In the genomic region with DNA sequence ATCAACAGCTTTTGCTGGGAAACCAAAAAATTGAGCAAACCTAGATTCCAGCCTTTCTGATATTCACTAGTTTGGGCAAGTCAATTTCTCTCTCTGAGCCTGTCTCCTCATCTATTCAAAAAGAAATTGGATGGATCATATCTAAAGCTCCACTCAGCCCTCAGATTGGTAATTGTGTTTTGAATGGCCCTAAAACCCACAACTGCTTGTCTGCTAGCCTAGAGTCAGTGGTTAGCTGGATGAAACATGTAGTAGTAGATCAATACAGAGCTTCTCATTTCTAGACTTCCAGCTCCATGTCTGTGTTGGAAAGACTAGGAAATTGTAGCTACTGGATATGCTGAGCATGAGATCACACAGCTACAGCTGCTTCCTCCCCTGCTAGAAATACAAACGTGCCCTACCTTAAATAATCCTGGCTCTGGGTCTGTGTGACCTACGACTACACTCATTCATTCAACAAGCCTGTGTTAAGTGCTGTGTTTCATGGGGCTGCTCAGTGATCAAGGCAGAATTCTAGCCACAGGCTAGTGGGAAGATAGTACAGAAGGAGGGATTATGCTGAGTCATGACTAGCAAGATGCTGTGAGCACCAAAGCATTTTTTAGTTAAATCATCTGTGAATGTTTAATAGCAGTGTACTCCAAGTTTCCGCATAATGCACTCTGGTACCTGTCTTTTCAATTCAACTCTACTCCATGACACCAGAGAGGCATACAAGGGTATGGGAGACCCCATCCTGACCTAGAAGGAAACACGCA, we compare ENCODE assay signal across 24 cellular contexts. TPM values are rescaled to one million over a fixed set of nuclear protein-coding genes. Genes with fewer than 3 reads are reported as not detected.
A peak's percentile ranks its signal among the peaks of the same experiment; 100 is the strongest.
DNase-seq lines count a peak whose midpoint lies in the region; ATAC-seq and TF ChIP-seq lines count a peak whose summit lies in the region.
"Had no signal": no experiment of that assay in that cellular context is flagged by ENCODE, and none has a peak within 500 bp of the region (broad histone marks: within the 10 kb centered on the region; RNA-seq: fewer than 3 reads in every experiment).

No MANE protein-coding gene starts in this region.

- H3K4me1 ChIP-seq in H9 (ENCODE audit: insufficient read depth, low read length) (peaks cover 3% of the 10 kb centered on the region; the same call in 1 of the 2 replicates), body of pancreas (no peaks in the 10 kb centered on the region), mesenchymal stem cell (ENCODE audit: control insufficient read depth, insufficient read depth, low read depth, low read length) (no peaks in the 10 kb centered on the region)
- H3K4me1 ChIP-seq: upper lobe of right lung had no signal

- no peak overlapping the region for H3K18ac ChIP-seq in H9 (ENCODE audit: insufficient read length, low read depth, low read length)
- H3K18ac ChIP-seq in mesenchymal stem cell (ENCODE audit: low read depth in 1 of 2, low read length in 2 of 2) = no peak overlapping the region

- H4K91ac ChIP-seq in H9 (ENCODE audit: insufficient read length, low read depth, low read length) (no peak overlapping the region), mesenchymal stem cell (ENCODE audit: low read length) (no peak overlapping the region)

- ATAC-seq in body of pancreas (peak; percentile 33), GM18505 (IDR thresholded peaks at IDR 0.05; ENCODE audit: unreplicated experiment) (no peak), HG03045 (IDR thresholded peaks at IDR 0.05; ENCODE audit: unreplicated experiment) (no peak)
- ATAC-seq: activated T-cell treated with anti-CD3 and anti-CD28 coated beads, Interleukin-2, amount 50 U/mL, for 4 hours; natural killer cell treated with Interleukin-12 subunit alpha and Interleukin-12 subunit beta and Interleukin-15 and Interleukin-18, amount 100 ng/mL, for 72 hours; Panc1; stimulated activated naive CD8-positive, alpha-beta T cell treated with anti-CD3 and anti-CD28 coated beads, Interleukin-15, amount 100 ng/mL, for 72 hours; upper lobe of right lung had no signal

- H3K36me3 ChIP-seq in body of pancreas (replicated peaks in 1 of 2; ENCODE audit: insufficient read depth in 1 of 2, low read depth in 2 of 2) (no peaks in the 10 kb centered on the region), mesenchymal stem cell (ENCODE audit: control insufficient read depth in 1 of 2, insufficient read depth in 2 of 2, low read depth in 1 of 2, low read length in 2 of 2) (no peaks in the 10 kb centered on the region)
- H3K36me3 ChIP-seq: upper lobe of right lung had no signal

- H4K8ac ChIP-seq in H9 (replicated peaks; ENCODE audit: insufficient read length, low read depth, low read length) = peak overlapping the region; percentile 32
- H4K8ac ChIP-seq in mesenchymal stem cell (ENCODE audit: low read length) = no peak overlapping the region

- H3K9ac ChIP-seq in H9 (ENCODE audit: extremely low read depth, insufficient read length, low read length) (no peak overlapping the region), mesenchymal stem cell (ENCODE audit: low read length) (no peak overlapping the region)

- H2BK12ac ChIP-seq in H9 (ENCODE audit: insufficient read length, low read depth, low read length) = no peak overlapping the region
- no peak overlapping the region for H2BK12ac ChIP-seq in mesenchymal stem cell (ENCODE audit: low read length in 2 of 2)

- no peak overlapping the region for H2BK120ac ChIP-seq in H9 (ENCODE audit: low read depth, low read length, poor library complexity, severe bottlenecking)
- H2BK120ac ChIP-seq in mesenchymal stem cell (ENCODE audit: low read depth, low read length) = no peak overlapping the region

- no peak overlapping the region for H3K4me3 Mint-ChIP-seq in H9
- H3K4me3 Mint-ChIP-seq: activated T-cell treated with anti-CD3 and anti-CD28 coated beads, Interleukin-2, amount 50 U/mL, for 4 hours; CD4-positive, alpha-beta T cell; natural killer cell treated with Interleukin-12 subunit alpha and Interleukin-12 subunit beta and Interleukin-15 and Interleukin-18, amount 100 ng/mL, for 72 hours; stimulated activated naive CD8-positive, alpha-beta T cell treated with anti-CD3 and anti-CD28 coated beads, Interleukin-15, amount 100 ng/mL, for 72 hours had no signal

- no peaks in the 10 kb centered on the region for H3K79me1 ChIP-seq in H9 (ENCODE audit: insufficient read depth, low read depth, low read length, poor library complexity, severe bottlenecking)
- H3K79me1 ChIP-seq in mesenchymal stem cell (replicated peaks; ENCODE audit: low read length, poor library complexity, severe bottlenecking) = no peaks in the 10 kb centered on the region

- H4K5ac ChIP-seq in H9 (ENCODE audit: insufficient read length, low read depth, low read length) = no peak overlapping the region

- H3K36me3 Mint-ChIP-seq in H9 (ENCODE audit: insufficient read depth in 1 of 3, low read depth in 3 of 3) = no peaks in the 10 kb centered on the region
- H3K36me3 Mint-ChIP-seq: natural killer cell treated with Interleukin-12 subunit alpha and Interleukin-12 subunit beta and Interleukin-15 and Interleukin-18, amount 100 ng/mL, for 72 hours had no signal

- no peaks in the 10 kb centered on the region; a peak in 1 of 5 replicates for H3K9me3 Mint-ChIP-seq in H9
- H3K9me3 Mint-ChIP-seq: activated T-cell treated with anti-CD3 and anti-CD28 coated beads, Interleukin-2, amount 50 U/mL, for 4 hours; CD4-positive, alpha-beta T cell; natural killer cell treated with Interleukin-12 subunit alpha and Interleukin-12 subunit beta and Interleukin-15 and Interleukin-18, amount 100 ng/mL, for 72 hours; stimulated activated naive CD8-positive, alpha-beta T cell treated with anti-CD3 and anti-CD28 coated beads, Interleukin-15, amount 100 ng/mL, for 72 hours had no signal

- no peaks in the 10 kb centered on the region for H3K27me3 Mint-ChIP-seq in H9 (ENCODE audit: low read depth)

- peak; percentile 6 for DNase-seq in DMS 273 (lab: John Stamatoyannopoulos, UW; ENCODE audit: unreplicated experiment)
- no peak for DNase-seq in DMS 273 treated with DMSO at 0.1 percent for 48 hours (lab: John Stamatoyannopoulos, UW)
- DNase-seq in H9 = no peak
- DNase-seq in body of pancreas = no peak
- no peak for DNase-seq in mesenchymal stem cell
- no peak for DNase-seq in NCI-H2196 (lab: John Stamatoyannopoulos, UW; ENCODE audit: unreplicated experiment)
- DNase-seq: activated CD4-positive, alpha-beta T cell treated with anti-CD3 and anti-CD28 coated beads, Interleukin-2, amount 50 U/mL, for 1 hour; activated T-cell treated with anti-CD3 and anti-CD28 coated beads, Interleukin-2, amount 50 U/mL, for 4 hours; amniotic stem cell; CD4-positive, alpha-beta T cell; cerebellar nuclear complex; mammary epithelial cell; NCI-H1417 treated with DMSO at 0.1 percent for 48 hours; NCI-H510A; stimulated activated naive CD8-positive, alpha-beta T cell treated with anti-CD3 and anti-CD28 coated beads, Interleukin-15, amount 100 ng/mL, for 72 hours; upper lobe of right lung had no signal

- no peak overlapping the region for H2AK5ac ChIP-seq in H9 (ENCODE audit: insufficient read length, low read length)
- H2AK5ac ChIP-seq in mesenchymal stem cell (ENCODE audit: low read length, severe bottlenecking) = no peak overlapping the region

- H2AFZ ChIP-seq in H9 (ENCODE audit: low read length) (no peak overlapping the region), mesenchymal stem cell (ENCODE audit: low read depth, low read length) (no peak overlapping the region)

- no peak overlapping the region for H3T11ph ChIP-seq in H9 (ENCODE audit: low read length)

- H3K9me3 ChIP-seq in H9 (ENCODE audit: control insufficient read depth, low read depth, low read length) = no peaks in the 10 kb centered on the region
- no peaks in the 10 kb centered on the region for H3K9me3 ChIP-seq in body of pancreas
- H3K9me3 ChIP-seq in mesenchymal stem cell (ENCODE audit: control insufficient read depth, low read length) = no peaks in the 10 kb centered on the region
- H3K9me3 ChIP-seq: upper lobe of right lung had no signal

- H3K4me2 ChIP-seq in H9 (ENCODE audit: insufficient read depth, insufficient read length, low read length) (no peak overlapping the region), mesenchymal stem cell (ENCODE audit: low read length, poor library complexity, severe bottlenecking) (no peak overlapping the region)

- H3K23me2 ChIP-seq in H9 (ENCODE audit: insufficient read length, low read depth, low read length, poor library complexity, severe bottlenecking) = no peaks in the 10 kb centered on the region

- no peak overlapping the region for H2BK5ac ChIP-seq in H9 (ENCODE audit: insufficient read length, low read length)
- no peak overlapping the region for H2BK5ac ChIP-seq in mesenchymal stem cell (ENCODE audit: low read depth, low read length, poor library complexity, severe bottlenecking)

- no peaks in the 10 kb centered on the region for H4K20me1 ChIP-seq in H9 (ENCODE audit: control insufficient read depth, insufficient read depth, insufficient read length)

- H3K27ac ChIP-seq in H9 (ENCODE audit: insufficient read length, low read depth, low read length) = no peak overlapping the region
- H3K27ac ChIP-seq in body of pancreas = no peak overlapping the region
- H3K27ac ChIP-seq in mesenchymal stem cell (ENCODE audit: low read length, poor library complexity, severe bottlenecking) = peak overlapping the region; percentile 6
- H3K27ac ChIP-seq: 22Rv1, upper lobe of right lung had no signal

- H3K23ac ChIP-seq in H9 (ENCODE audit: insufficient read length, low read depth, low read length) (no peak overlapping the region), mesenchymal stem cell (ENCODE audit: low read length in 2 of 2) (no peak overlapping the region)

- H3K4ac ChIP-seq in H9 (ENCODE audit: low read depth, low read length) = no peak overlapping the region
- H3K4ac ChIP-seq in mesenchymal stem cell (ENCODE audit: low read depth in 1 of 2, low read length in 2 of 2) = no peak overlapping the region

- TF ChIP-seq POLR2A in body of pancreas (IDR thresholded peaks at IDR 0.05) (no peak), GM18505 (IDR thresholded peaks at IDR 0.05; ENCODE audit: borderline replicate concordance, extremely low read depth, insufficient read depth, insufficient read length) (no peak)

- intact Hi-C loops in body of pancreas (cut with DNase I) = no loop called here

- WGBS in H9 (ENCODE audit: extremely low coverage, insufficient read length, low lambda C conversion rate) = no CpG with 5 or more reads among the region's 4 CpGs
- WGBS in body of pancreas, 2 donors = 32 to 35% methylated on average over 4 of the region's 4 CpGs
- WGBS in mesenchymal stem cell = 91% methylated on average over 3 of the region's 4 CpGs

- H3K14ac ChIP-seq in H9 (ENCODE audit: insufficient read depth, low read length) = no peak overlapping the region
- H3K14ac ChIP-seq in mesenchymal stem cell (ENCODE audit: low read length in 2 of 2) = no peak overlapping the region

- H2BK20ac ChIP-seq in H9 (ENCODE audit: low read depth, low read length, poor library complexity, severe bottlenecking) = no peak overlapping the region

- H2BK15ac ChIP-seq in H9 (ENCODE audit: low read depth, low read length) (no peak overlapping the region), mesenchymal stem cell (ENCODE audit: low read depth, poor library complexity, severe bottlenecking) (no peak overlapping the region)

- TF ChIP-seq CTCF in H9 (conservative IDR thresholded peaks at IDR 0.05) = no peak
- no peak for TF ChIP-seq CTCF in body of pancreas (IDR thresholded peaks at IDR 0.05)

- H3K27me3 ChIP-seq in H9 (ENCODE audit: insufficient read depth, low read length) = no peaks in the 10 kb centered on the region
- no peaks in the 10 kb centered on the region for H3K27me3 ChIP-seq in body of pancreas
- H3K27me3 ChIP-seq in mesenchymal stem cell (ENCODE audit: control insufficient read depth in 1 of 2, insufficient read depth in 1 of 2, low read length in 2 of 2) = peaks cover 13 to 19% of the 10 kb centered on the region in 2 experiments
- H3K27me3 ChIP-seq: upper lobe of right lung had no signal

- H3K79me2 ChIP-seq in H9 (ENCODE audit: insufficient read depth, low read length) = no peaks in the 10 kb centered on the region

- H3K56ac ChIP-seq in H9 (ENCODE audit: insufficient read length, low read depth, low read length) = no peak overlapping the region

- no peak overlapping the region for H3K27ac Mint-ChIP-seq in H9
- H3K27ac Mint-ChIP-seq: CD4-positive, alpha-beta T cell; natural killer cell treated with Interleukin-12 subunit alpha and Interleukin-12 subunit beta and Interleukin-15 and Interleukin-18, amount 100 ng/mL, for 72 hours; stimulated activated naive CD8-positive, alpha-beta T cell treated with anti-CD3 and anti-CD28 coated beads, Interleukin-15, amount 100 ng/mL, for 72 hours had no signal

- H3K4me1 Mint-ChIP-seq in H9 = peaks cover 22 to 23% of the 10 kb centered on the region in 2 experiments
- H3K4me1 Mint-ChIP-seq: stimulated activated naive CD8-positive, alpha-beta T cell treated with anti-CD3 and anti-CD28 coated beads, Interleukin-15, amount 100 ng/mL, for 72 hours had no signal

- H3K4me3 ChIP-seq in body of pancreas (no peak overlapping the region), mesenchymal stem cell (ENCODE audit: insufficient read depth in 1 of 2, low read depth in 1 of 2, low read length in 2 of 2) (no peak overlapping the region)
- H3K4me3 ChIP-seq: upper lobe of right lung had no signal

RNA-seq across cellular contexts. Expression of a gene that starts 15.7 kb away (rescaled TPM):
- total RNA-seq in H9 (2021) (not detected in 2 replicates), body of pancreas (not detected)
- polyA plus RNA-seq in mesenchymal stem cell (2013, experiment 1 of 2) = not detected
- polyA plus RNA-seq in mesenchymal stem cell (2013, experiment 2 of 2) = not detected
- total RNA-seq: activated T-cell treated with anti-CD3 and anti-CD28 coated beads, Interleukin-2, amount 50 U/mL, for 4 hours; frontal cortex; LHCN-M2; mammary epithelial cell; natural killer cell treated with Interleukin-12 subunit alpha and Interleukin-12 subunit beta and Interleukin-15 and Interleukin-18, amount 100 ng/mL, for 72 hours; pulmonary artery endothelial cell; upper lobe of right lung had no signal
- polyA plus RNA-seq: mammary epithelial cell had no signal

RNA-seq across cellular contexts. Expression of a gene that starts 38.9 kb away (rescaled TPM):
- total RNA-seq in H9 (2021) (not detected in 2 replicates), body of pancreas (not detected)
- not detected for polyA plus RNA-seq in mesenchymal stem cell (2013, experiment 1 of 2)
- not detected for polyA plus RNA-seq in mesenchymal stem cell (2013, experiment 2 of 2)
- total RNA-seq: activated T-cell treated with anti-CD3 and anti-CD28 coated beads, Interleukin-2, amount 50 U/mL, for 4 hours; CD4-positive, alpha-beta T cell; frontal cortex; LHCN-M2; mammary epithelial cell; natural killer cell treated with Interleukin-12 subunit alpha and Interleukin-12 subunit beta and Interleukin-15 and Interleukin-18, amount 100 ng/mL, for 72 hours; pulmonary artery endothelial cell; upper lobe of right lung had no signal
- polyA plus RNA-seq: mammary epithelial cell had no signal

RNA-seq across cellular contexts. Expression of a gene that starts 48.6 kb away (rescaled TPM):
- total RNA-seq in H9 (2021) = not detected in 2 replicates
- total RNA-seq in body of pancreas = 10 to 100 TPM; 13.5 to 55.4 TPM
- polyA plus RNA-seq in mesenchymal stem cell (2013, experiment 1 of 2) = not detected
- not detected for polyA plus RNA-seq in mesenchymal stem cell (2013, experiment 2 of 2)
- total RNA-seq: CD4-positive, alpha-beta T cell; LHCN-M2; pulmonary artery endothelial cell had no signal

Comparison
In these comparisons a context has a peak if more than half of its experiments do, and no peak if none do; other contexts are left out.
1. RNA of a gene that starts 48.6 kb away (total RNA-seq): 13.5 to 55.4 TPM in body of pancreas; not detected in H9; every median in the first group is over 10 times any median in the second.